In genomic region chr7:66169616-66170015, GRCh38 we compare ENCODE assay signal across 15 cellular contexts. TPM values are rescaled to one million over a fixed set of nuclear protein-coding genes. Genes with fewer than 3 reads are reported as not detected.
A peak's percentile ranks its signal among the peaks of the same experiment; 100 is the strongest.
DNase-seq lines count a peak whose midpoint lies in the region; ATAC-seq and TF ChIP-seq lines count a peak whose summit lies in the region.
"Had no signal": no experiment of that assay in that cellular context is flagged by ENCODE, and none has a peak within 500 bp of the region (broad histone marks: within the 10 kb centered on the region; RNA-seq: fewer than 3 reads in every experiment).

No MANE protein-coding gene starts in this region.

- H3K14ac ChIP-seq in trophoblast cell (ENCODE audit: low read length) = no peak overlapping the region

- H2BK120ac ChIP-seq in trophoblast cell (ENCODE audit: insufficient read depth, low read length, poor library complexity) = no peak overlapping the region

- ATAC-seq in HG03520 (IDR thresholded peaks at IDR 0.05; ENCODE audit: unreplicated experiment) = no peak
- ATAC-seq: PC-3 had no signal

- WGBS in trophoblast cell (ENCODE audit: extremely low coverage, insufficient coverage, insufficient read length) = no CpG with 5 or more reads among the region's 2 CpGs

- H3K36me3 ChIP-seq in trophoblast cell (ENCODE audit: control insufficient read depth in 1 of 2, insufficient read depth in 2 of 2, low read length in 2 of 2) = no peaks in the 10 kb centered on the region

- H3K4me2 ChIP-seq in trophoblast cell (ENCODE audit: low read length) = no peak overlapping the region

- no peaks in the 10 kb centered on the region for H3K27me3 ChIP-seq in trophoblast cell (ENCODE audit: insufficient read depth, low read length)

- in situ Hi-C loops in Caki2 (cut with HindIII; ENCODE audit: low pct_unique_long_range_greater_than_20kb, low sequenced_read_pairs) = no loop called here

- no peak overlapping the region for H2BK12ac ChIP-seq in trophoblast cell (ENCODE audit: low read length)

- no peaks in the 10 kb centered on the region for H3K79me2 ChIP-seq in trophoblast cell (ENCODE audit: control insufficient read depth, insufficient read depth, low read length, poor library complexity)

- no peak for TF ChIP-seq CTCF in epithelial cell of esophagus (IDR thresholded peaks at IDR 0.05; ENCODE audit: insufficient read depth, low read depth, low read length, missing control alignments)

- H2BK5ac ChIP-seq in trophoblast cell (ENCODE audit: low read depth, low read length, poor library complexity) = no peak overlapping the region

- no peaks in the 10 kb centered on the region for H3K9me3 ChIP-seq in trophoblast cell (ENCODE audit: insufficient read depth, low read depth, low read length)

- H3K18ac ChIP-seq in trophoblast cell (ENCODE audit: low read length) = no peak overlapping the region

- no peak overlapping the region for H3K27ac ChIP-seq in trophoblast cell (ENCODE audit: low read depth, low read length)

- H3K79me1 ChIP-seq in trophoblast cell (ENCODE audit: low read length) = no peaks in the 10 kb centered on the region

- no peak overlapping the region for H2AFZ ChIP-seq in trophoblast cell (ENCODE audit: insufficient read depth, low read length, poor library complexity)

- no peak overlapping the region for H4K12ac ChIP-seq in trophoblast cell (ENCODE audit: low read depth, low read length)

- H4K91ac ChIP-seq in trophoblast cell (ENCODE audit: low read depth, low read length) = no peak overlapping the region

- no peak overlapping the region for H3K9ac ChIP-seq in trophoblast cell (ENCODE audit: low read length)

- no peak overlapping the region for H3K4me3 ChIP-seq in epithelial cell of esophagus (ENCODE audit: low read length)
- H3K4me3 ChIP-seq in trophoblast cell (ENCODE audit: low read depth, low read length) = no peak overlapping the region

- H3K4ac ChIP-seq in trophoblast cell (ENCODE audit: low read depth, low read length) = no peak overlapping the region

- no peaks in the 10 kb centered on the region for H3K4me1 ChIP-seq in trophoblast cell (ENCODE audit: control insufficient read depth in 1 of 2, insufficient read depth in 2 of 2, low read length in 2 of 2)

- H2AK5ac ChIP-seq in trophoblast cell (ENCODE audit: low read length) = no peak overlapping the region

- no peak overlapping the region for H4K8ac ChIP-seq in trophoblast cell (ENCODE audit: low read depth, low read length)

- H3K23ac ChIP-seq in trophoblast cell (ENCODE audit: low read length) = no peak overlapping the region

- DNase-seq in Caki2 (ENCODE audit: low read depth) (peak; percentile 45), NCI-H69 (lab: John Stamatoyannopoulos, UW) (peak; percentile 27), epithelial cell of esophagus (ENCODE audit: low read depth) (peak; percentile 87), trophoblast cell (peak; percentile 86 to 95), NCI-H510A (lab: John Stamatoyannopoulos, UW) (no peak)
- DNase-seq in activated effector memory CD4-positive, alpha-beta T cell treated with Interleukin-2 at 50 U/mL for 16 hours = no peak
- DNase-seq: KG1, NCI-H1048, NCI-H1417, NCI-H1694, NCI-H2029 treated with DMSO at 0.1 percent for 48 hours, NCI-H524, NCI-H774, PC-3 had no signal

RNA-seq across cellular contexts. Expression of gene TPST1, which starts 35.5 kb away (rescaled TPM):
- total RNA-seq in Caki2 (2014; rRNA removed; shearing (Covaris generic); ENCODE audit: low replicate concordance) = 53.2 and 59.9 TPM in 2 replicates
- polyA plus RNA-seq in trophoblast cell (2013) = 19.3 and 20.4 TPM in 2 replicates

RNA-seq across cellular contexts. Expression of gene CRCP, which starts 55.0 kb away (rescaled TPM):
- total RNA-seq in Caki2 (2014; rRNA removed; shearing (Covaris generic); ENCODE audit: low replicate concordance) = 92.3 and 131 TPM in 2 replicates
- 12.0 and 12.2 TPM in 2 replicates for polyA plus RNA-seq in trophoblast cell (2013)

Comparison
In these comparisons a context has a peak if more than half of its experiments do, and no peak if none do; other contexts are left out.
1. DNase-seq: peak in Caki2 (single experiment), NCI-H69 (single experiment), epithelial cell of esophagus (single experiment) and trophoblast cell (2 of 2); none in activated effector memory CD4-positive, alpha-beta T cell treated with Interleukin-2 at 50 U/mL for 16 hours (single experiment) and NCI-H510A (single experiment).